Comparison of ENCODE assay signal across 13 cellular contexts in genomic region chr1:119101563-119101962, GRCh38. TPM values are rescaled to one million over a fixed set of nuclear protein-coding genes. Genes with fewer than 3 reads are reported as not detected.
DNase-seq lines count a peak whose midpoint lies in the region; ATAC-seq and TF ChIP-seq lines count a peak whose summit lies in the region.
"Had no signal": no experiment of that assay in that cellular context is flagged by ENCODE, and none has a peak within 500 bp of the region (broad histone marks: within the 10 kb centered on the region; RNA-seq: fewer than 3 reads in every experiment).

No MANE protein-coding gene starts in this region.

- H2AFZ ChIP-seq in hepatocyte, result no peak overlapping the region

- peak; percentile 17 for DNase-seq in H4 (ENCODE audit: low spot score)
- peak; percentile 92 to 93 for DNase-seq in cardiac fibroblast (ENCODE audit: low read depth in 2 of 2)
- DNase-seq in hepatocyte (ENCODE audit: low spot score), result peak; percentile 13
- DNase-seq in thoracic aorta (ENCODE audit: low spot score), result no peak
- no peak for DNase-seq in activated CD8-positive, alpha-beta memory T cell treated with anti-CD3 and anti-CD28 coated beads, Interleukin-2, amount 50 U/mL, for 4 hours
- DNase-seq: cerebellar nuclear complex, NCI-H1417 treated with DMSO at 0.1 percent for 48 hours, NCI-H69, SHP77 had no signal

- 55% methylated on average over 1 of the region's 1 CpG for WGBS in hepatocyte (ENCODE audit: low lambda C conversion rate, missing lambda C conversion rate)

- H3K4me2 ChIP-seq in hepatocyte, result no peak overlapping the region

- H3K36me3 ChIP-seq in hepatocyte (replicated peaks; ENCODE audit: insufficient read depth, low read depth), result no peaks in the 10 kb centered on the region
- H3K36me3 ChIP-seq in thoracic aorta, result no peaks in the 10 kb centered on the region

- ATAC-seq in thoracic aorta (ENCODE audit: insufficient number of reproducible peaks, low FRiP score, low read depth), result peak; percentile 91
- no peak for ATAC-seq in HG02588 (IDR thresholded peaks at IDR 0.05; ENCODE audit: unreplicated experiment)
- no peak for ATAC-seq in GM19395 (IDR thresholded peaks at IDR 0.05; ENCODE audit: unreplicated experiment)
- no peak for ATAC-seq in HG03025 (IDR thresholded peaks at IDR 0.05; ENCODE audit: low FRiP score, unreplicated experiment)

- H3K4me3 ChIP-seq in cardiac fibroblast (replicated peaks in 1 of 2; ENCODE audit: low read depth in 2 of 2, low read length in 2 of 2) (no peak overlapping the region), hepatocyte (no peak overlapping the region), thoracic aorta (no peak overlapping the region)
- H3K4me3 ChIP-seq: skin epidermis had no signal

- H3K27me3 ChIP-seq in hepatocyte (no peaks in the 10 kb centered on the region), thoracic aorta (replicated peaks; ENCODE audit: insufficient read depth) (no peaks in the 10 kb centered on the region)

- TF ChIP-seq CTCF in cardiac fibroblast (IDR thresholded peaks at IDR 0.05; ENCODE audit: low read depth, low read length) (no peak), hepatocyte (IDR thresholded peaks at IDR 0.05; ENCODE audit: poor library complexity) (no peak), thoracic aorta (IDR thresholded peaks at IDR 0.05) (no peak)

- H3K4me1 ChIP-seq in hepatocyte (ENCODE audit: insufficient read depth) (no peaks in the 10 kb centered on the region), thoracic aorta (ENCODE audit: control insufficient read depth in 1 of 2, low read depth in 2 of 2) (peaks cover 14 to 34% of the 10 kb centered on the region in 2 donors)

- H3K9me3 ChIP-seq in hepatocyte (ENCODE audit: low read depth) (no peaks in the 10 kb centered on the region), thoracic aorta (no peaks in the 10 kb centered on the region)

- no peaks in the 10 kb centered on the region for H4K20me1 ChIP-seq in hepatocyte (ENCODE audit: insufficient read depth, poor library complexity, severe bottlenecking)

- H3K27ac ChIP-seq in hepatocyte (no peak overlapping the region), thoracic aorta (peak overlapping the region; percentile 35 to 69)

- no peaks in the 10 kb centered on the region for H3K9me2 ChIP-seq in hepatocyte (replicated peaks; ENCODE audit: insufficient read depth)

- no peaks in the 10 kb centered on the region for H3K79me2 ChIP-seq in hepatocyte

RNA-seq across cellular contexts. Expression of gene WARS2, which starts 38.9 kb away (rescaled TPM):
- 15.1 and 21.9 TPM in 2 replicates for total RNA-seq in H4 (2014; rRNA removed; shearing (Covaris generic))
- total RNA-seq in hepatocyte (18.3 and 19.3 TPM in 2 replicates), thoracic aorta (10 to 100 TPM; 11.1 to 13.8 TPM)
- 6.2 and 10.4 TPM in 2 replicates for polyA plus RNA-seq in hepatocyte

Comparison
In these comparisons a context has a peak if more than half of its experiments do, and no peak if none do; other contexts are left out.
1. DNase-seq: peak in H4 (single experiment), cardiac fibroblast (2 of 2) and hepatocyte (single experiment); none in thoracic aorta (single experiment) and activated CD8-positive, alpha-beta memory T cell treated with anti-CD3 and anti-CD28 coated beads, Interleukin-2, amount 50 U/mL, for 4 hours (single experiment).